ENCODE assay signal across 35 cellular contexts in genomic region chr2:105271393-105272045, GRCh38. TPM values are rescaled to one million over a fixed set of nuclear protein-coding genes. Genes with fewer than 3 reads are reported as not detected.
"Had no signal": no experiment of that assay in that cellular context is flagged by ENCODE, and none has a peak within 500 bp of the region (broad histone marks: within the 10 kb centered on the region; RNA-seq: fewer than 3 reads in every experiment).

No MANE protein-coding gene starts in this region.

- H3K4me1 Mint-ChIP-seq: activated B cell treated with CpG ODN at 0.5 μM for 24 hours; activated CD4-positive, alpha-beta T cell treated with anti-CD3 and anti-CD28 coated beads, Interleukin-2, amount 10 ng/mL, durations not matched to agents 24 days and 14 days; activated naive CD4-positive, alpha-beta T cell treated with anti-CD3 and anti-CD28 coated beads, Interleukin-2, amount 50 U/mL, for 24 hours; activated naive CD8-positive, alpha-beta T cell treated with anti-CD3 and anti-CD28 coated beads for 36 hours; activated T-helper 17 cell treated with anti-CD3 and anti-CD28 coated beads, Interleukin-2, amount 50 U/mL, for 72 hours; brain had no signal

- H3K27ac ChIP-seq: ascending aorta, VCaP had no signal

- H3K4me3 ChIP-seq: ascending aorta had no signal

- ATAC-seq: activated CD8-positive, alpha-beta T cell treated with anti-CD3 and anti-CD28 coated beads for 36 hours; activated T-cell treated with anti-CD3 and anti-CD28 coated beads, Interleukin-2, amount 50 U/mL, for 4 hours; activated T-cell treated with anti-CD3 and anti-CD28 coated beads, Interleukin-2, amount 50 U/mL, for 72 hours; activated T-helper 17 cell treated with anti-CD3 and anti-CD28 coated beads, Interleukin-2, amount 50 U/mL, for 72 hours had no signal

- H3K4me1 ChIP-seq: ascending aorta had no signal

- H3K9me3 Mint-ChIP-seq: activated B cell treated with CpG ODN at 0.5 μM for 24 hours; activated CD4-positive, alpha-beta memory T cell treated with anti-CD3 and anti-CD28 coated beads for 36 hours; activated CD4-positive, alpha-beta T cell treated with anti-CD3 and anti-CD28 coated beads, Interleukin-2, amount 10 ng/mL, durations not matched to agents 24 days and 14 days; activated CD8-positive, alpha-beta T cell treated with anti-CD3 and anti-CD28 coated beads for 36 hours; activated naive CD4-positive, alpha-beta T cell treated with anti-CD3 and anti-CD28 coated beads for 36 hours; activated naive CD4-positive, alpha-beta T cell treated with anti-CD3 and anti-CD28 coated beads, Interleukin-2, amount 50 U/mL, for 24 hours; activated naive CD8-positive, alpha-beta T cell treated with anti-CD3 and anti-CD28 coated beads for 36 hours; activated T-cell treated with anti-CD3 and anti-CD28 coated beads, Interleukin-2, amount 50 U/mL, for 4 hours; activated T-cell treated with anti-CD3 and anti-CD28 coated beads, Interleukin-2, amount 50 U/mL, for 72 hours; activated T-helper 1 cell treated with anti-CD3 and anti-CD28 coated beads, Interleukin-12 subunit alpha, Interleukin-12 subunit beta, Interleukin-2, Interleukin-4 antibody, amounts not matched to agents 30 ng/mL and 10 ng/mL and 1 ng/mL, durations not matched to agents 14 hours and 24 hours and 36 hours; activated T-helper 17 cell treated with anti-CD3 and anti-CD28 coated beads, Interleukin-2, amount 50 U/mL, for 72 hours; brain; T-helper 1 cell treated with Interleukin-12 subunit alpha and Interleukin-12 subunit beta and Interleukin-4 antibody, amounts not matched to agents 30 μg/mL and 1 μg/mL, for 36 hours; T-helper 2 cell treated with Interferon-gamma antibody and Interleukin-4, amounts not matched to agents 5 μg/mL and 100 μg/mL, for 36 hours had no signal

- H3K4me3 Mint-ChIP-seq: activated B cell treated with CpG ODN at 0.5 μM for 24 hours; activated CD4-positive, alpha-beta memory T cell treated with anti-CD3 and anti-CD28 coated beads for 36 hours; activated CD4-positive, alpha-beta T cell treated with anti-CD3 and anti-CD28 coated beads, Interleukin-2, amount 10 ng/mL, durations not matched to agents 24 days and 14 days; activated CD8-positive, alpha-beta T cell treated with anti-CD3 and anti-CD28 coated beads for 36 hours; activated naive CD4-positive, alpha-beta T cell treated with anti-CD3 and anti-CD28 coated beads for 36 hours; activated naive CD4-positive, alpha-beta T cell treated with anti-CD3 and anti-CD28 coated beads, Interleukin-2, amount 50 U/mL, for 24 hours; activated naive CD8-positive, alpha-beta T cell treated with anti-CD3 and anti-CD28 coated beads for 36 hours; activated T-cell treated with anti-CD3 and anti-CD28 coated beads, Interleukin-2, amount 50 U/mL, for 4 hours; activated T-cell treated with anti-CD3 and anti-CD28 coated beads, Interleukin-2, amount 50 U/mL, for 72 hours; activated T-helper 1 cell treated with anti-CD3 and anti-CD28 coated beads, Interleukin-12 subunit alpha, Interleukin-12 subunit beta, Interleukin-2, Interleukin-4 antibody, amounts not matched to agents 30 ng/mL and 10 ng/mL and 1 ng/mL, durations not matched to agents 14 hours and 24 hours and 36 hours; activated T-helper 17 cell treated with anti-CD3 and anti-CD28 coated beads, Interleukin-2, amount 50 U/mL, for 72 hours; brain; T-helper 1 cell treated with Interleukin-12 subunit alpha and Interleukin-12 subunit beta and Interleukin-4 antibody, amounts not matched to agents 30 μg/mL and 1 μg/mL, for 36 hours; T-helper 2 cell treated with Interferon-gamma antibody and Interleukin-4, amounts not matched to agents 5 μg/mL and 100 μg/mL, for 36 hours had no signal

- H3K27me3 Mint-ChIP-seq: activated B cell treated with CpG ODN at 0.5 μM for 24 hours; activated CD4-positive, alpha-beta memory T cell treated with anti-CD3 and anti-CD28 coated beads for 36 hours; activated CD4-positive, alpha-beta T cell treated with anti-CD3 and anti-CD28 coated beads, Interleukin-2, amount 10 ng/mL, durations not matched to agents 24 days and 14 days; activated CD8-positive, alpha-beta T cell treated with anti-CD3 and anti-CD28 coated beads for 36 hours; activated naive CD4-positive, alpha-beta T cell treated with anti-CD3 and anti-CD28 coated beads, Interleukin-2, amount 50 U/mL, for 24 hours; activated naive CD8-positive, alpha-beta T cell treated with anti-CD3 and anti-CD28 coated beads for 36 hours; activated T-helper 17 cell treated with anti-CD3 and anti-CD28 coated beads, Interleukin-2, amount 50 U/mL, for 72 hours; brain had no signal

- H3K27ac Mint-ChIP-seq: activated B cell treated with CpG ODN at 0.5 μM for 24 hours; activated CD4-positive, alpha-beta memory T cell treated with anti-CD3 and anti-CD28 coated beads for 36 hours; activated CD4-positive, alpha-beta T cell treated with anti-CD3 and anti-CD28 coated beads, Interleukin-2, amount 10 ng/mL, durations not matched to agents 24 days and 14 days; activated CD8-positive, alpha-beta T cell treated with anti-CD3 and anti-CD28 coated beads for 36 hours; activated naive CD4-positive, alpha-beta T cell treated with anti-CD3 and anti-CD28 coated beads for 36 hours; activated naive CD4-positive, alpha-beta T cell treated with anti-CD3 and anti-CD28 coated beads, Interleukin-2, amount 50 U/mL, for 24 hours; activated naive CD8-positive, alpha-beta T cell treated with anti-CD3 and anti-CD28 coated beads for 36 hours; activated T-cell treated with anti-CD3 and anti-CD28 coated beads, Interleukin-2, amount 50 U/mL, for 72 hours; activated T-helper 1 cell treated with anti-CD3 and anti-CD28 coated beads, Interleukin-12 subunit alpha, Interleukin-12 subunit beta, Interleukin-2, Interleukin-4 antibody, amounts not matched to agents 30 ng/mL and 10 ng/mL and 1 ng/mL, durations not matched to agents 14 hours and 24 hours and 36 hours; activated T-helper 17 cell treated with anti-CD3 and anti-CD28 coated beads, Interleukin-2, amount 50 U/mL, for 72 hours; brain; T-helper 1 cell treated with Interleukin-12 subunit alpha and Interleukin-12 subunit beta and Interleukin-4 antibody, amounts not matched to agents 30 μg/mL and 1 μg/mL, for 36 hours; T-helper 2 cell treated with Interferon-gamma antibody and Interleukin-4, amounts not matched to agents 5 μg/mL and 100 μg/mL, for 36 hours had no signal

- H3K27me3 ChIP-seq: ascending aorta had no signal

- H3K9me3 ChIP-seq: ascending aorta had no signal

- DNase-seq: activated B cell treated with CpG ODN at 0.5 μM for 24 hours; activated CD4-positive, alpha-beta memory T cell treated with anti-CD3 and anti-CD28 coated beads for 36 hours; activated CD4-positive, alpha-beta T cell treated with anti-CD3 and anti-CD28 coated beads for 4 hours; activated CD4-positive, alpha-beta T cell treated with anti-CD3 and anti-CD28 coated beads, Interleukin-2, amount 10 ng/mL, durations not matched to agents 24 days and 14 days; activated CD4-positive, alpha-beta T cell treated with anti-CD3 and anti-CD28 coated beads, Interleukin-2, amount 50 U/mL, for 1 hour; activated CD4-positive, alpha-beta T cell treated with anti-CD3 and anti-CD28 coated beads, Interleukin-2, amount 50 U/mL, for 4 hours; activated CD4-positive, CD25-positive, alpha-beta regulatory T cell treated with anti-CD3 and anti-CD28 coated beads, Interleukin-2, amount 50 U/mL, for 72 hours; activated CD8-positive, alpha-beta memory T cell treated with anti-CD3 and anti-CD28 coated beads, Interleukin-2, amount 50 U/mL, for 4 hours; activated CD8-positive, alpha-beta T cell treated with anti-CD3 and anti-CD28 coated beads for 36 hours; activated effector memory CD4-positive, alpha-beta T cell treated with anti-CD3 and anti-CD28 coated beads, Interleukin-2, amount 50 U/mL, for 16 hours; activated gamma-delta T cell treated with Interleukin-2 at 50 U/mL for 16 hours; activated naive CD4-positive, alpha-beta T cell; activated naive CD4-positive, alpha-beta T cell treated with anti-CD3 and anti-CD28 coated beads for 36 hours; activated naive CD8-positive, alpha-beta T cell treated with anti-CD3 and anti-CD28 coated beads for 36 hours; activated T-cell treated with anti-CD3 and anti-CD28 coated beads for 4 hours; activated T-cell treated with anti-CD3 and anti-CD28 coated beads, Interleukin-2, amount 50 U/mL, for 1 hour; activated T-cell treated with anti-CD3 and anti-CD28 coated beads, Interleukin-2, amount 50 U/mL, for 4 hours; activated T-cell treated with anti-CD3 and anti-CD28 coated beads, Interleukin-2, amount 50 U/mL, for 72 hours; amygdala; anterior cingulate cortex; central memory CD4-positive, alpha-beta T cell; T-helper 1 cell; T-helper 2 cell; T-helper 9 cell had no signal

- FAIRE-seq: TTC549 had no signal

RNA-seq across cellular contexts. Expression of gene GPR45, which starts 30.0 kb away (rescaled TPM):
- total RNA-seq: activated B cell treated with CpG ODN at 0.5 μM for 24 hours; activated CD4-positive, alpha-beta memory T cell treated with anti-CD3 and anti-CD28 coated beads for 36 hours; activated CD4-positive, alpha-beta T cell treated with anti-CD3 and anti-CD28 coated beads, Interleukin-2, amount 10 ng/mL, durations not matched to agents 24 days and 14 days; activated CD8-positive, alpha-beta memory T cell treated with anti-CD3 and anti-CD28 coated beads for 36 hours; activated CD8-positive, alpha-beta T cell treated with anti-CD3 and anti-CD28 coated beads for 36 hours; activated naive CD4-positive, alpha-beta T cell treated with anti-CD3 and anti-CD28 coated beads for 36 hours; activated naive CD8-positive, alpha-beta T cell treated with anti-CD3 and anti-CD28 coated beads for 36 hours; activated T-cell treated with anti-CD3 and anti-CD28 coated beads, Interleukin-2, amount 50 U/mL, for 4 hours; activated T-cell treated with anti-CD3 and anti-CD28 coated beads, Interleukin-2, amount 50 U/mL, for 72 hours; activated T-helper 1 cell treated with anti-CD3 and anti-CD28 coated beads, Interleukin-12 subunit alpha, Interleukin-12 subunit beta, Interleukin-2, Interleukin-4 antibody, amounts not matched to agents 30 ng/mL and 10 ng/mL and 1 ng/mL, durations not matched to agents 14 hours and 24 hours and 36 hours; activated T-helper 17 cell treated with anti-CD3 and anti-CD28 coated beads, Interleukin-2, amount 50 U/mL, for 72 hours; ascending aorta; cardiac septum had no signal
